Comparison of ENCODE assay signal across 11 cellular contexts in genomic region chr1:38015978-38016640, GRCh38. TPM values are rescaled to one million over a fixed set of nuclear protein-coding genes. Genes with fewer than 3 reads are reported as not detected.
DNase-seq lines count a peak whose midpoint lies in the region; ATAC-seq and TF ChIP-seq lines count a peak whose summit lies in the region.
"Had no signal": no experiment of that assay in that cellular context is flagged by ENCODE, and none has a peak within 500 bp of the region (broad histone marks: within the 10 kb centered on the region; RNA-seq: fewer than 3 reads in every experiment).

No MANE protein-coding gene starts in this region.

- peak overlapping the region; percentile 12 to 71 (median 21) for H3K9ac ChIP-seq in subcutaneous abdominal adipose tissue (ENCODE audit: low read length in 5 of 5)

- H3K27ac ChIP-seq in caudate nucleus (ENCODE audit: low read depth, low read length) (peak overlapping the region; percentile 38), left lung (peak overlapping the region in 1 of 2 donors; percentile 57), subcutaneous abdominal adipose tissue (ENCODE audit: low read depth, low read length) (peak overlapping the region; percentile 42)

- intact Hi-C loops in left lung (cut with DNase I), result no loop called here

- no peak overlapping the region for H3K4me3 ChIP-seq in left lung
- H3K4me3 ChIP-seq in subcutaneous abdominal adipose tissue (ENCODE audit: low read depth in 1 of 5, low read length in 5 of 5), result peak overlapping the region in 1 of 5 donors; percentile 24

- no peak for ATAC-seq in left lung
- ATAC-seq in GM18498 (IDR thresholded peaks at IDR 0.05; ENCODE audit: unreplicated experiment), result no peak

- no peak overlapping the region for H3K4me3 Mint-ChIP-seq in activated T-cell treated with anti-CD3 and anti-CD28 coated beads, Interleukin-2, amount 50 U/mL, for 24 hours

- H3K4me1 ChIP-seq in left lung (peaks cover 15 to 41% of the 10 kb centered on the region in 2 donors), subcutaneous abdominal adipose tissue (ENCODE audit: control insufficient read depth in 5 of 5, insufficient read depth in 5 of 5, low read length in 5 of 5) (peaks cover 3 to 41% (median 36%) of the 10 kb centered on the region in 5 donors)

- H3K36me3 ChIP-seq in left lung, result peaks cover 0 to 57% of the 10 kb centered on the region in 2 donors
- peaks cover 27 to 51% (median 37%) of the 10 kb centered on the region in 5 donors for H3K36me3 ChIP-seq in subcutaneous abdominal adipose tissue (ENCODE audit: control insufficient read depth in 5 of 5, insufficient read depth in 5 of 5, low read length in 5 of 5)

- peak; percentile 12 for DNase-seq in activated T-cell treated with anti-CD3 and anti-CD28 coated beads, Interleukin-2, amount 50 U/mL, for 24 hours
- DNase-seq in activated T-cell treated with anti-CD3 and anti-CD28 coated beads, Interleukin-2, amount 50 U/mL, for 1 hour, result no peak
- DNase-seq in caudate nucleus (lab: John Stamatoyannopoulos, UW) (no peak), left lung (peak; percentile 6 to 9), NOMO-1 treated with DMSO at 0.1 percent for 48 hours (lab: John Stamatoyannopoulos, UW; ENCODE audit: unreplicated experiment) (no peak), NCI-H524 treated with DMSO at 0.1 percent for 48 hours (lab: John Stamatoyannopoulos, UW) (no peak)
- DNase-seq: NCI-H446; stimulated activated CD4-positive, alpha-beta T cell treated with anti-CD3 and anti-CD28 coated beads, Interleukin-1b, Interleukin-23, amount 100 ng/mL, for 48 hours; T-helper 1 cell had no signal

- peak overlapping the region; percentile 89 for H3K27ac Mint-ChIP-seq in activated T-cell treated with anti-CD3 and anti-CD28 coated beads, Interleukin-2, amount 50 U/mL, for 24 hours

- no peaks in the 10 kb centered on the region for H3K27me3 ChIP-seq in left lung
- H3K27me3 ChIP-seq in subcutaneous abdominal adipose tissue (ENCODE audit: control insufficient read depth in 5 of 5, insufficient read depth in 4 of 5, low read length in 5 of 5), result no peaks in the 10 kb centered on the region

- H3K9me3 ChIP-seq in left lung (no peaks in the 10 kb centered on the region), subcutaneous abdominal adipose tissue (ENCODE audit: control insufficient read depth in 5 of 5, low read length in 5 of 5) (no peaks in the 10 kb centered on the region)

- H3K4me1 Mint-ChIP-seq in activated T-cell treated with anti-CD3 and anti-CD28 coated beads, Interleukin-2, amount 50 U/mL, for 24 hours (ENCODE audit: low read depth), result peaks cover 62% of the 10 kb centered on the region

- TF ChIP-seq CTCF in left lung (IDR thresholded peaks at IDR 0.05), result no peak

- H3K36me3 Mint-ChIP-seq in activated T-cell treated with anti-CD3 and anti-CD28 coated beads, Interleukin-2, amount 50 U/mL, for 24 hours (ENCODE audit: low read depth), result peaks cover 90% of the 10 kb centered on the region

- H3K9me3 Mint-ChIP-seq in activated T-cell treated with anti-CD3 and anti-CD28 coated beads, Interleukin-2, amount 50 U/mL, for 24 hours, result peaks cover 4% of the 10 kb centered on the region

- H3K27me3 Mint-ChIP-seq in activated T-cell treated with anti-CD3 and anti-CD28 coated beads, Interleukin-2, amount 50 U/mL, for 24 hours, result no peaks in the 10 kb centered on the region

RNA-seq across cellular contexts. Expression of gene UTP11, which starts 3.6 kb away (rescaled TPM):
- total RNA-seq in left lung, result 10 to 100 TPM; 24.5 to 33.3 TPM

RNA-seq across cellular contexts. Expression of gene FHL3, which starts 10.8 kb away (rescaled TPM):
- 10 to 100 TPM; 17.2 to 34.4 TPM for total RNA-seq in left lung

RNA-seq across cellular contexts. Expression of gene SF3A3, which starts 26.3 kb away (rescaled TPM):
- total RNA-seq in left lung, result 10 to 100 TPM; 37.1 to 47.1 TPM

RNA-seq across cellular contexts. Expression of gene POU3F1, which starts 30.5 kb away (rescaled TPM):
- total RNA-seq in left lung, result not detected

Comparison
In these comparisons a context has a peak if more than half of its experiments do, and no peak if none do; other contexts are left out.
1. DNase-seq: peak in activated T-cell treated with anti-CD3 and anti-CD28 coated beads, Interleukin-2, amount 50 U/mL, for 24 hours (single experiment) and left lung (2 of 2); none in activated T-cell treated with anti-CD3 and anti-CD28 coated beads, Interleukin-2, amount 50 U/mL, for 1 hour (single experiment), caudate nucleus (0 of 61), NOMO-1 treated with DMSO at 0.1 percent for 48 hours (single experiment) and NCI-H524 treated with DMSO at 0.1 percent for 48 hours (single experiment).